8 cellular contexts compared by ENCODE assay signal in the genomic region with DNA sequence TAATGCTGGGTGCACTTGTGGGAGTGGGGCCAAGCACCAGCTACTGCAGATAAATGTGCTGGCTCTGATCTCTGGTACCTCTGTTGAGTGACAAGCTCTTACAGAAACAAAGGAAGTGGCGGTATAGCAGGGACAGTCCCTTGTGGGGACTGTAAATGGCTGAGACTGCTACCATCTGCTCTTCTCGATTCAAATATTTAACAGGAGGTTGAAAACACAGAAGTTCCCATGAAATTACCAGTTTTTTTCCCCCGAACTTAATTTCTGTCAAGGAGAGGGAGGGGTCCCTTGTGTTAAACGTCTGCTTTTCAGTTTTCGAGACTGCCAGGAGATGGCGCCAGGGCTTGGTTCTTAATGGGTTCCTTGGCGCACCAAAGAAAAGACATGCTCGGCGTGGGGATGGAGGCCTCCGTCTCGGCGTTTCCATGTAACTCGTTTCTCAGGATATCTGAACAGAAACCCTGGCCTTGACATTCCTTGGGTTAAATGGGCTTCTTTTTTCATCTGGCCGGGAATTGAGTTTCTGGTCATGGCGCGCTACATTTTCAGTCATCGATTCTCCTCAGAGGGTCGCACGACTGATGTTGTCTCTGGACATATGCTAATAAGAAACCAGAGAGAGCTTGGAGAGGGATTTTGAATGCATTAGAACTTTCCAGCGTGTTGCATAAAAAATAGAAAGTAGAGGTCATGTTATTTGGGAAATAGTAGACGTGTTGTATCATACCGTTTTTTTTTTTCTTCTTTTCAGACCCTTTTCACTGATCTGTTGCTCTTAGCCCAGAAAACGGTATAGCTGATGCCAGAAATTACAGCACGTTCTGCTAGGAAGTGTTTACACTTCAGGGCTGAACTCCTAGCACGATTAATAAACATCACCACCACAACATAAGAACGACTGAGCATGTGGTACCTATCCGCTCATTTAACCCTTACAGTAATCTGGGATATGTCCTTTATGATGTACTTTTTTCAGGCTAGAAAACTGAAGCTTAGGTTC.
DNase-seq lines count a peak whose midpoint lies in the region; ATAC-seq, FAIRE-seq and TF ChIP-seq lines count a peak whose summit lies in the region.

No MANE protein-coding gene starts in this region.

- TF ChIP-seq CTCF in OCI-LY1 (IDR thresholded peaks at IDR 0.05; ENCODE audit: low read length) (peak; percentile 82), osteoblast (IDR thresholded peaks at IDR 0.05; ENCODE audit: extremely low read depth, low read depth, low read length) (peak; percentile 94)

- H3K9me2 ChIP-seq in OCI-LY1 (ENCODE audit: low read depth, low read length): no peaks in the 10 kb centered on the region

- H3K4me3 ChIP-seq in OCI-LY1 (ENCODE audit: low read depth, low read length, poor library complexity, severe bottlenecking): no peak overlapping the region
- peak overlapping the region; percentile 68 for H3K4me3 ChIP-seq in osteoblast (ENCODE audit: insufficient read depth, low read length)

- ATAC-seq in GM21786 (IDR thresholded peaks at IDR 0.05; ENCODE audit: unreplicated experiment): peak; percentile 99

- peak overlapping the region; percentile 39 to 87 (median 62) for H3K4me3 Mint-ChIP-seq in IgD-negative memory B cell
- no peak overlapping the region for H3K4me3 Mint-ChIP-seq in activated naive CD4-positive, alpha-beta T cell treated with anti-CD3 and anti-CD28 coated beads, Interleukin-2, amount 10 ng/mL, durations not matched to agents 7 days and 5 days

- H2AFZ ChIP-seq in OCI-LY1 (ENCODE audit: low read length): no peak overlapping the region
- H2AFZ ChIP-seq in osteoblast (ENCODE audit: low read length): peak overlapping the region; percentile 88

- H3K36me3 ChIP-seq in OCI-LY1 (ENCODE audit: insufficient read depth, low read length) (no peaks in the 10 kb centered on the region), osteoblast (ENCODE audit: insufficient read depth, low read length) (no peaks in the 10 kb centered on the region)

- H3K36me3 Mint-ChIP-seq in IgD-negative memory B cell: no peaks in the 10 kb centered on the region
- no peaks in the 10 kb centered on the region for H3K36me3 Mint-ChIP-seq in activated naive CD4-positive, alpha-beta T cell treated with anti-CD3 and anti-CD28 coated beads, Interleukin-2, amount 10 ng/mL, durations not matched to agents 7 days and 5 days

- H3K79me2 ChIP-seq in OCI-LY1 (ENCODE audit: insufficient read depth, low read length): no peaks in the 10 kb centered on the region
- no peaks in the 10 kb centered on the region for H3K79me2 ChIP-seq in osteoblast (ENCODE audit: insufficient read depth, low read length)

- in situ Hi-C loops in G401 (cut with HindIII; ENCODE audit: low sequenced_read_pairs): no loop called here

- no peaks in the 10 kb centered on the region for H3K9me3 Mint-ChIP-seq in IgD-negative memory B cell
- H3K9me3 Mint-ChIP-seq in activated naive CD4-positive, alpha-beta T cell treated with anti-CD3 and anti-CD28 coated beads, Interleukin-2, amount 10 ng/mL, durations not matched to agents 7 days and 5 days: no peaks in the 10 kb centered on the region

- H3K27ac Mint-ChIP-seq in IgD-negative memory B cell: peak overlapping the region in 2 of 3 donors; percentile 59 to 83
- H3K27ac Mint-ChIP-seq in activated naive CD4-positive, alpha-beta T cell treated with anti-CD3 and anti-CD28 coated beads, Interleukin-2, amount 10 ng/mL, durations not matched to agents 7 days and 5 days: no peak overlapping the region

- DNase-seq in G401 (ENCODE audit: low spot score) (peak; percentile 92), glomerular visceral epithelial cell (ENCODE audit: extremely low spot score) (peak; percentile 60), osteoblast (ENCODE audit: insufficient read length, low spot score, missing footprints) (peak; percentile 81), urothelium cell line (ENCODE audit: low spot score) (peak; percentile 72)
- peak; percentile 56 for DNase-seq in activated naive CD4-positive, alpha-beta T cell treated with anti-CD3 and anti-CD28 coated beads, Interleukin-2, amount 10 ng/mL, durations not matched to agents 7 days and 5 days

- CTCF ChIA-PET in activated naive CD4-positive, alpha-beta T cell treated with anti-CD3 and anti-CD28 coated beads, Interleukin-2, amount 10 ng/mL, durations not matched to agents 7 days and 5 days (lab: Charles Lee): interaction anchor here (0.5 to 1.8 kb wide), 8 partner anchors 9 to 525 kb away, joined by 3 to 4 read pairs (median 4); no protein-coding TSS in a partner anchor

- H3K4me2 ChIP-seq in OCI-LY1 (ENCODE audit: low read length) (peak overlapping the region; percentile 35; the same call in 1 of the 2 replicates), osteoblast (ENCODE audit: insufficient read depth, low read length) (peak overlapping the region; percentile 88)

- no peaks in the 10 kb centered on the region for H3K9me3 ChIP-seq in OCI-LY1 (ENCODE audit: low read length)
- no peaks in the 10 kb centered on the region for H3K9me3 ChIP-seq in osteoblast (ENCODE audit: low read depth, low read length)

- H4K20me1 ChIP-seq in OCI-LY1 (ENCODE audit: insufficient read depth, low read length): no peaks in the 10 kb centered on the region
- H4K20me1 ChIP-seq in osteoblast (ENCODE audit: insufficient read depth, low read length): no peaks in the 10 kb centered on the region

- H3K4me1 ChIP-seq in OCI-LY1 (ENCODE audit: insufficient read depth, low read length, severe bottlenecking) (peaks cover 10% of the 10 kb centered on the region), osteoblast (ENCODE audit: insufficient read depth, low read length) (peaks cover 5% of the 10 kb centered on the region)

- no peak overlapping the region for H3K27ac ChIP-seq in OCI-LY1 (ENCODE audit: low read depth, low read length, poor library complexity, severe bottlenecking)
- H3K27ac ChIP-seq in osteoblast (ENCODE audit: low read depth, low read length): no peak overlapping the region

- no peaks in the 10 kb centered on the region for H3F3A ChIP-seq in OCI-LY1 (ENCODE audit: insufficient read depth, low read length)

- H3K4me1 Mint-ChIP-seq in IgD-negative memory B cell: peaks cover 7 to 13% (median 13%) of the 10 kb centered on the region in 3 donors
- peaks cover 15% of the 10 kb centered on the region for H3K4me1 Mint-ChIP-seq in activated naive CD4-positive, alpha-beta T cell treated with anti-CD3 and anti-CD28 coated beads, Interleukin-2, amount 10 ng/mL, durations not matched to agents 7 days and 5 days

- H3K27me3 ChIP-seq in OCI-LY1 (ENCODE audit: insufficient read depth, low read length) (no peaks in the 10 kb centered on the region), osteoblast (ENCODE audit: insufficient read depth, low read length) (peaks cover 4% of the 10 kb centered on the region)

- H3K27me3 Mint-ChIP-seq in IgD-negative memory B cell: peaks cover 4% of the 10 kb centered on the region
- H3K27me3 Mint-ChIP-seq in activated naive CD4-positive, alpha-beta T cell treated with anti-CD3 and anti-CD28 coated beads, Interleukin-2, amount 10 ng/mL, durations not matched to agents 7 days and 5 days: peaks cover 16% of the 10 kb centered on the region

- no peak for FAIRE-seq in urothelium cell line (lab: Jason Lieb, UNC)

- H3K9ac ChIP-seq in OCI-LY1 (ENCODE audit: low read length): no peak overlapping the region
